Comparison of ENCODE assay signal across 8 cellular contexts in the genomic region with DNA sequence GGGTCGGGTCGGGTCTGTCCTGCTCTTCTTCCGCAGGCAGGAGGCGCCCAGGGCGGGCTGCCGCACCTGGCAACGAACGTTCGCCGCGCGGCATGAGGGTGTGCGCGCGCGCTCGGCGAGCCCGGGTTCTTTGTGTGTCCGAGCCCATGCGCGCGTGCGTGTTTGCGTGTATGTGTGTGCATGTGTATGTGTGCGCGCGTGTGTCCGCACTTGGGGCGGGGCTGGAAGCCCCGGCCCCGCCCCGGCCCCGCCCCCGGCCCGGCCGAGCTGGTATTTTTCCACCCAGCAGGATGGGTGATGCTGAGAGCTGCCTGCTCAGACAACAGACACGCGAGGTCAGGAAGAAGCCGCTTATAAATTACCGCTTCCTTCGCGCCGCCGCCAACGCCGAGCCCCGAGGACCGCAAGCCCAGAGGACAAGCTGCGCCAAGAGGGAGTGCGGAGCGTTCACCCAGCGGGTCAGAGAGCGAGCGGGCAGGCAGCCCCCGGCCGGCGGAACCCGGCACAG.
DNase-seq lines count a peak whose midpoint lies in the region; ATAC-seq and TF ChIP-seq lines count a peak whose summit lies in the region.

A gene (plus strand): TSS at position 303 of the 508 bp plus-strand sequence. CDS start 41,029 bp downstream, outside the sequence.

- ATAC-seq in GM18508 (IDR thresholded peaks at IDR 0.05; ENCODE audit: insufficient read depth, unreplicated experiment) (peak; percentile 49), HG02981 (IDR thresholded peaks at IDR 0.05; ENCODE audit: unreplicated experiment) (peak; percentile 64)

- peak; percentile 74 for DNase-seq in NCI-H2029 treated with DMSO at 0.1 percent for 48 hours (lab: John Stamatoyannopoulos, UW)
- DNase-seq in T-helper 9 cell = peak; percentile 90
- DNase-seq in astrocyte of the hippocampus (ENCODE audit: low read depth, low spot score) = peak; percentile 96
- DNase-seq in hippocampal formation (lab: John Stamatoyannopoulos, UW) = peak; percentile 76 to 87
- DNase-seq in retinal pigment epithelial cell (ENCODE audit: low read depth) = peak; percentile 84
- no peak for DNase-seq in OCI-M2 (lab: John Stamatoyannopoulos, UW; ENCODE audit: unreplicated experiment)

- peak; percentile 54 for TF ChIP-seq CTCF in retinal pigment epithelial cell (conservative IDR thresholded peaks at IDR 0.05; ENCODE audit: low read depth, low read length)

- H3K4me3 ChIP-seq in retinal pigment epithelial cell (ENCODE audit: low read length) = peak within 1 kb of the TSS; percentile 78
